In the genomic region with DNA sequence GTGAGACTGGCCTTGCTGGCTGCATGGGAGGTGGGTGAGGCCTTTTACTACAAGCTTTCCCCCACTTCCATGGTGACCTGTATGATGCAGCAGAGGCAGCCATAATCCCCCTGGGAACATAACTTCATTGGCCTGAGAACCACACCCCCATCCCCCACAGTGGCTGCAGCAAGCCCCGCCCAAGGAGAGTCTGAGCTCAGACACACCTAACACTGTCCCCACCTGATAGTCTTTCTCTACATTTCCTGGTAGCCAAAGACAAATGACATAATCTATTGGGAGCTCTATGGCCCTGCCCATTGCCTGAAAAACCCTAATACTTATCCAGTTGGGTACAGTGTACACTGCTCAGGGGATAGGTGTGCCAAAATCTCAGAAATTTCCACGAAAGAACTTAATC, we compare ENCODE assay signal across 17 cellular contexts.
DNase-seq lines count a peak whose midpoint lies in the region; ATAC-seq lines count a peak whose summit lies in the region.
"Had no signal": no experiment of that assay in that cellular context is flagged by ENCODE, and none has a peak within 500 bp of the region (broad histone marks: within the 10 kb centered on the region; RNA-seq: fewer than 3 reads in every experiment).

No MANE protein-coding gene starts in this region.

- H3K9me3 ChIP-seq in NT2/D1 (ENCODE audit: insufficient read depth, low read length): no peaks in the 10 kb centered on the region
- H3K9me3 ChIP-seq: BE2C had no signal

- H3K4me3 ChIP-seq in NT2/D1 (ENCODE audit: insufficient read length, low read depth): no peak overlapping the region
- H3K4me3 ChIP-seq: BLaER1, GM12878 had no signal

- DNase-seq in ELF-1 (ENCODE audit: low read depth, low spot score): peak; percentile 1
- peak; percentile 0 for DNase-seq in NT2/D1 (ENCODE audit: low read depth, low spot score)
- DNase-seq in ureter (ENCODE audit: low spot score): no peak
- DNase-seq: 8988T; ACHN; BE2C; C1 segment of cervical spinal cord; CD4-positive, alpha-beta memory T cell; CD4-positive, CD25-positive, alpha-beta regulatory T cell; CD8-positive, alpha-beta memory T cell; COR-L47; DMS79 treated with DMSO at 0.1 percent for 48 hours; GDM1 had no signal

- no peaks in the 10 kb centered on the region for H3K36me3 ChIP-seq in NT2/D1 (ENCODE audit: insufficient read depth, insufficient read length, low read length)
- H3K36me3 ChIP-seq: BE2C, BLaER1 had no signal

- H3K4me1 ChIP-seq in NT2/D1 (ENCODE audit: insufficient read depth, insufficient read length): no peaks in the 10 kb centered on the region
- H3K4me1 ChIP-seq: BE2C, BLaER1 had no signal

- no peak overlapping the region for H3K9ac ChIP-seq in NT2/D1 (ENCODE audit: insufficient read length, low read depth)
- H3K9ac ChIP-seq: BLaER1 had no signal

- H3K27me3 ChIP-seq in NT2/D1 (ENCODE audit: insufficient read depth, insufficient read length): no peaks in the 10 kb centered on the region
- H3K27me3 ChIP-seq: BE2C, BLaER1 had no signal

- ATAC-seq in GM19463 (IDR thresholded peaks at IDR 0.05; ENCODE audit: unreplicated experiment): no peak
- no peak for ATAC-seq in HG03045 (IDR thresholded peaks at IDR 0.05; ENCODE audit: unreplicated experiment)
- ATAC-seq: GM12878 had no signal
